ENCODE assay signal across 8 cellular contexts in genomic region chr1:172727956-172728603, GRCh38.
DNase-seq lines count a peak whose midpoint lies in the region; ATAC-seq and TF ChIP-seq lines count a peak whose summit lies in the region.

No MANE protein-coding gene starts in this region.

- H3K4me3 ChIP-seq in AG09309 (ENCODE audit: control insufficient read depth, low read depth, low read length) (no peak overlapping the region), GM12875 (ENCODE audit: low read depth, low read length) (no peak overlapping the region), LNCaP clone FGC (ENCODE audit: low read depth, low read length) (no peak overlapping the region)

- H3K27ac Mint-ChIP-seq in glutamatergic neuron (ENCODE audit: unreplicated experiment), result no peak overlapping the region

- DNase-seq in AG09309 (ENCODE audit: low read depth) (no peak), LNCaP clone FGC (ENCODE audit: low read depth) (no peak), glutamatergic neuron (no peak), midbrain (lab: John Stamatoyannopoulos, UW) (no peak)
- peak; percentile 72 for DNase-seq in activated CD4-positive, alpha-beta T cell treated with anti-CD3 and anti-CD28 coated beads for 48 hours
- peak; percentile 41 for DNase-seq in stimulated activated naive CD4-positive, alpha-beta T cell treated with Interleukin-2 at 50 U/mL for 16 hours (lab: John Stamatoyannopoulos, UW)

- H3K27me3 Mint-ChIP-seq in glutamatergic neuron (ENCODE audit: unreplicated experiment), result no peaks in the 10 kb centered on the region

- TF ChIP-seq CTCF in AG09309 (IDR thresholded peaks at IDR 0.05; ENCODE audit: control insufficient read depth, insufficient read depth, low read depth, low read length, missing control alignments) (peak; percentile 55), GM12875 (IDR thresholded peaks at IDR 0.05; ENCODE audit: borderline replicate concordance, insufficient read depth, low read depth, low read length) (peak; percentile 91), LNCaP clone FGC (IDR thresholded peaks at IDR 0.05; ENCODE audit: control insufficient read depth, extremely low read depth, insufficient read depth) (peak; percentile 79), glutamatergic neuron (IDR thresholded peaks at IDR 0.05; ENCODE audit: partially characterized antibody, unreplicated experiment) (peak; percentile 71)

- peaks cover 6% of the 10 kb centered on the region for H3K9me3 Mint-ChIP-seq in glutamatergic neuron (ENCODE audit: unreplicated experiment)

- no peaks in the 10 kb centered on the region for H3K4me1 Mint-ChIP-seq in glutamatergic neuron (ENCODE audit: low read depth, unreplicated experiment)

- H3K36me3 Mint-ChIP-seq in glutamatergic neuron (ENCODE audit: unreplicated experiment), result peaks cover 8% of the 10 kb centered on the region

- H3K4me3 Mint-ChIP-seq in glutamatergic neuron (ENCODE audit: unreplicated experiment), result no peak overlapping the region

- ATAC-seq in HG02588 (IDR thresholded peaks at IDR 0.05; ENCODE audit: unreplicated experiment), result no peak

Comparison
In these comparisons a context has a peak if more than half of its experiments do, and no peak if none do; other contexts are left out.
1. DNase-seq: peak in activated CD4-positive, alpha-beta T cell treated with anti-CD3 and anti-CD28 coated beads for 48 hours (single experiment) and stimulated activated naive CD4-positive, alpha-beta T cell treated with Interleukin-2 at 50 U/mL for 16 hours (single experiment); none in AG09309 (single experiment), LNCaP clone FGC (single experiment), glutamatergic neuron (single experiment) and midbrain (single experiment).
2. Peak in every context shown above with its lines, with median percentiles within 50 percentile points of each other: CTCF ChIP-seq.